Comparison of ENCODE assay signal across 25 cellular contexts in the genomic region with DNA sequence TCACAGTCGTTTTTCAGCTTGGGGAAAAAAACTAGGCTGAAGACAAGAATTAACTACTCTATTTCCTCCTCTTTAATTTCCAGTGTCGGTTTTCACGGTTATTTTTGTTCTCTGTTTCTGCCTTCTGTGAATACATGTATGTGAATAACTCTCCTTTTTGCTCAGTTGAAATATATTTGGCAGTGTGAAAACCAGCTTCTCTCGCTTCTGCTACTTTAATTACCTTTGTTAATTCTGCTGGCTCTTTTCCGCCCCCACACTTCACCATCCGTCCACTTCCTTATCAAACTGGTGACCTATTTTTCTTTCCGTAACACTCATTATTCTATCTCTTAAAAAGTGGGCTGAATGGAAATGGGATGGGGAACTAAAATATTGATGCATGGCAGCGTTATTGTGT.
"Had no signal": no experiment of that assay in that cellular context is flagged by ENCODE, and none has a peak within 500 bp of the region (broad histone marks: within the 10 kb centered on the region; RNA-seq: fewer than 3 reads in every experiment).

No MANE protein-coding gene starts in this region.

- H3K27ac ChIP-seq: ascending aorta, cardiac muscle cell, colonic mucosa, left ventricle myocardium inferior, stomach, transverse colon, WERI-Rb-1 had no signal

- H3K27me3 ChIP-seq: ascending aorta, colonic mucosa, stomach, transverse colon had no signal

- H3K36me3 ChIP-seq: ascending aorta, cardiac muscle cell, colonic mucosa, left ventricle myocardium inferior, stomach, transverse colon, WERI-Rb-1 had no signal

- ATAC-seq: activated CD4-positive, CD25-positive, alpha-beta regulatory T cell treated with anti-CD3 and anti-CD28 coated beads, Interleukin-2, amount 50 U/mL, for 24 hours; mucosa of descending colon; natural killer cell treated with Interleukin-12 subunit alpha and Interleukin-12 subunit beta and Interleukin-15 and Interleukin-18, amount 100 ng/mL, for 72 hours; right cardiac atrium; stimulated activated naive B cell treated with anti-CD40 and anti-IgM and Interleukin-4, amounts not matched to agents 10 μg/mL and 1 μg/mL and 100 μg/mL, for 72 hours had no signal

- H3K4me3 ChIP-seq: ascending aorta, cardiac muscle cell, colonic mucosa, left ventricle myocardium inferior, lung, mucosa of descending colon, stomach, transverse colon had no signal

- DNase-seq: activated CD4-positive, alpha-beta memory T cell treated with anti-CD3 and anti-CD28 coated beads, Interleukin-2, amount 10 ng/mL, durations not matched to agents 7 days and 5 days; activated CD4-positive, alpha-beta T cell treated with anti-CD3 and anti-CD28 coated beads, Interleukin-2, amount 10 ng/mL, durations not matched to agents 24 days and 14 days; activated CD8-positive, alpha-beta memory T cell treated with anti-CD3 and anti-CD28 coated beads, Interleukin-2, amount 50 U/mL, for 48 hours; activated gamma-delta T cell; activated naive CD4-positive, alpha-beta T cell treated with anti-CD3 and anti-CD28 coated beads, Interleukin-2, amount 10 ng/mL, durations not matched to agents 7 days and 5 days; activated naive CD8-positive, alpha-beta T cell treated with anti-CD3 and anti-CD28 coated beads, Interleukin-2, amount 10 ng/mL, durations not matched to agents 7 days and 5 days; activated T-cell treated with anti-CD3 and anti-CD28 coated beads, Interleukin-2, amount 50 U/mL, for 24 hours; cerebellar nuclear complex; colonic mucosa; effector memory CD4-positive, alpha-beta T cell; left ventricle myocardium inferior; mucosa of descending colon; right cardiac atrium; stimulated activated CD4-positive, alpha-beta T cell treated with anti-CD3 and anti-CD28 coated beads, Interleukin-15, amount 100 ng/mL, for 24 hours; stimulated activated CD4-positive, alpha-beta T cell treated with anti-CD3 and anti-CD28 coated beads, Interleukin-2, amount 100 ng/mL, for 24 hours; stimulated activated naive B cell treated with anti-CD40 and anti-IgM and Interleukin-4, amounts not matched to agents 10 μg/mL and 1 μg/mL and 100 μg/mL, for 72 hours; stomach; T-helper 9 cell; transverse colon; WERI-Rb-1 had no signal

- H3K4me1 ChIP-seq: ascending aorta, colonic mucosa, left ventricle myocardium inferior, stomach, transverse colon had no signal

- H3K9me3 ChIP-seq: ascending aorta, colonic mucosa, left ventricle myocardium inferior, mucosa of descending colon, stomach, transverse colon had no signal
